ENCODE assay signal across 25 cellular contexts in genomic region chr1:115692224-115692623, GRCh38. TPM values are rescaled to one million over a fixed set of nuclear protein-coding genes. Genes with fewer than 3 reads are reported as not detected.
A peak's percentile ranks its signal among the peaks of the same experiment; 100 is the strongest.
DNase-seq lines count a peak whose midpoint lies in the region; ATAC-seq, FAIRE-seq and TF ChIP-seq lines count a peak whose summit lies in the region.
"Had no signal": no experiment of that assay in that cellular context is flagged by ENCODE, and none has a peak within 500 bp of the region (broad histone marks: within the 10 kb centered on the region; RNA-seq: fewer than 3 reads in every experiment).

No MANE protein-coding gene starts in this region.

- DNase-seq in Right ventricle myocardium inferior (ENCODE audit: missing footprints) (no peak), left ventricle myocardium inferior (no peak), RWPE1 (ENCODE audit: low spot score) (no peak), left ventricle myocardium superior (peak; percentile 46), urothelium cell line (ENCODE audit: low spot score) (no peak), DMS79 (lab: John Stamatoyannopoulos, UW) (no peak), UCSD-AML1 (lab: John Stamatoyannopoulos, UW; ENCODE audit: unreplicated experiment) (no peak)
- DNase-seq: 8988T; ACHN; AML-193; BE2C; CD4-positive, alpha-beta T cell; CD8-positive, alpha-beta memory T cell; DMS 273 treated with DMSO at 0.1 percent for 48 hours; DMS79 treated with DMSO at 0.1 percent for 48 hours; GF-D8; GOT3; HFFc6 had no signal

- TF ChIP-seq CTCF in left ventricle myocardium inferior (IDR thresholded peaks at IDR 0.05; ENCODE audit: borderline replicate concordance) (no peak), RWPE1 (conservative IDR thresholded peaks at IDR 0.05; ENCODE audit: low read depth) (no peak)

- CTCF ChIA-PET in RWPE1 (lab: Yijun Ruan, JAX): no interaction called here

- H3K27me3 ChIP-seq in left ventricle myocardium inferior (ENCODE audit: low read depth): no peaks in the 10 kb centered on the region
- H3K27me3 ChIP-seq: BLaER1 treated with 17β-estradiol and CSF1 and Interleukin-3, amounts not matched to agents 10 nM and 100 nM had no signal

- ATAC-seq in Right ventricle myocardium inferior (peak; percentile 34), left ventricle myocardium superior (peak; percentile 71)
- ATAC-seq: A549 had no signal

- no peaks in the 10 kb centered on the region for H3K9me3 ChIP-seq in left ventricle myocardium inferior (replicated peaks)
- H3K9me3 ChIP-seq: A549; BE2C; BLaER1 treated with 17β-estradiol and CSF1 and Interleukin-3, amounts not matched to agents 10 nM and 100 nM; HAP-1 had no signal

- H3K27ac ChIP-seq in left ventricle myocardium inferior (replicated peaks) (no peak overlapping the region), RWPE1 (peak overlapping the region; percentile 6; the same call in 1 of the 2 replicates)
- H3K27ac ChIP-seq: A549; BLaER1 treated with 17β-estradiol and CSF1 and Interleukin-3, amounts not matched to agents 10 nM and 100 nM had no signal

- peak; percentile 5 for FAIRE-seq in urothelium cell line (lab: Jason Lieb, UNC)
- FAIRE-seq: A549, D721Med, GM12891, GM18507, H54 had no signal

- H3K36me3 ChIP-seq in left ventricle myocardium inferior: peaks cover 47% of the 10 kb centered on the region
- H3K36me3 ChIP-seq: BE2C had no signal

- peaks cover 13% of the 10 kb centered on the region for H3K4me1 ChIP-seq in left ventricle myocardium inferior
- H3K4me1 ChIP-seq: A549; BE2C; BLaER1 treated with 17β-estradiol and CSF1 and Interleukin-3, amounts not matched to agents 10 nM and 100 nM had no signal

- POLR2A ChIA-PET in RWPE1 (lab: Yijun Ruan, JAX; ENCODE audit: low non-redundant PET): no interaction called here

- intact Hi-C loops in Right ventricle myocardium inferior (cut with DNase I) (no loop called here), left ventricle myocardium inferior (cut with micrococcal nuclease) (loop anchor here (10.0 kb wide), 1 partner anchor 77 kb away; no protein-coding TSS in a partner anchor), left ventricle myocardium superior (cut with micrococcal nuclease) (no loop called here)

- H3K4me3 ChIP-seq in left ventricle myocardium inferior: no peak overlapping the region
- H3K4me3 ChIP-seq: A549; BLaER1 treated with 17β-estradiol and CSF1 and Interleukin-3, amounts not matched to agents 10 nM and 100 nM; HAP-1 had no signal

RNA-seq across cellular contexts. Expression of gene VANGL1, which starts 50.5 kb away (rescaled TPM):
- total RNA-seq in Right ventricle myocardium inferior (6.5 TPM), left ventricle myocardium inferior (5.9 TPM), left ventricle myocardium superior (5.5 TPM)
